In the genomic region with DNA sequence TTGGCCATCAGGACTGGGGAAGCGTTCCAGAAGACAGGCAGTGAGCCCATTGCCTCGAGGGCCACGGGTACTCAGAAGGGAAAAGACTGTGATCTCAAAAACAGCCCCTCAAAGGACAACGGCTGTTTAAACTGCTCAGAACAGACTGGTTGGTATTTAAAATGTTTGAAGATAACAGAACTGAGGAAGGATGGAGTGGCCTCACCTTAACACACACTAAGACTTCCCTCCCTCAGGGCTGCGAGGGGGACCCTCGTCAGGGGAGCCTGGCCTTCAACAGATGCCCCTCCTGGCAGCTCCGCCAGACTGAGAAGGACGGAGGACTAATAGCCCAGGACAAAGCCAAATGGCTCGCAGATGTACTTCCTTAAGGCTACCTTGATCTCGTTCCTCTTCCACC, we compare ENCODE assay signal across 19 cellular contexts. TPM values are rescaled to one million over a fixed set of nuclear protein-coding genes. Genes with fewer than 3 reads are reported as not detected.
DNase-seq lines count a peak whose midpoint lies in the region; FAIRE-seq and TF ChIP-seq lines count a peak whose summit lies in the region.
"Had no signal": no experiment of that assay in that cellular context is flagged by ENCODE, and none has a peak within 500 bp of the region (broad histone marks: within the 10 kb centered on the region; RNA-seq: fewer than 3 reads in every experiment).

No MANE protein-coding gene starts in this region.

- WGBS in prostate gland: 72% methylated on average over 10 of the region's 10 CpGs

- no peaks in the 10 kb centered on the region for H3K27me3 Mint-ChIP-seq in IgD-negative memory B cell
- H3K27me3 Mint-ChIP-seq: activated naive CD4-positive, alpha-beta T cell treated with anti-CD3 and anti-CD28 coated beads, Interleukin-2, amount 10 ng/mL, durations not matched to agents 7 days and 5 days had no signal

- no peak for TF ChIP-seq CTCF in coronary artery (IDR thresholded peaks at IDR 0.05)
- no peak for TF ChIP-seq CTCF in neutrophil (IDR thresholded peaks at IDR 0.05)
- TF ChIP-seq CTCF in prostate gland (IDR thresholded peaks at IDR 0.05): no peak
- no peak for TF ChIP-seq CTCF in D721Med (IDR thresholded peaks at IDR 0.05; ENCODE audit: insufficient read depth, missing control alignments)

- H3K4me2 ChIP-seq in BLaER1 treated with 17β-estradiol and CSF1 and Interleukin-3, amounts not matched to agents 10 nM and 100 nM: peak overlapping the region; percentile 86 to 100 (median 99)

- H3K9ac ChIP-seq in BLaER1 treated with 17β-estradiol and CSF1 and Interleukin-3, amounts not matched to agents 10 nM and 100 nM: peak overlapping the region in 6 of 11 experiments; percentile 11 to 89 (median 82); a peak in 8 of 22 replicates

- H3K27me3 ChIP-seq in BLaER1 treated with 17β-estradiol and CSF1 and Interleukin-3, amounts not matched to agents 10 nM and 100 nM: no peaks in the 10 kb centered on the region
- H3K27me3 ChIP-seq in neutrophil (no peaks in the 10 kb centered on the region), prostate gland (replicated peaks; ENCODE audit: insufficient read depth) (no peaks in the 10 kb centered on the region)
- H3K27me3 ChIP-seq: MG63, sigmoid colon had no signal

- peaks cover 2% of the 10 kb centered on the region for H3K36me3 Mint-ChIP-seq in IgD-negative memory B cell

- TF ChIP-seq POLR2A in prostate gland (IDR thresholded peaks at IDR 0.05): no peak

- H3K27ac Mint-ChIP-seq in IgD-negative memory B cell: peak overlapping the region in 1 of 3 donors; percentile 43
- H3K27ac Mint-ChIP-seq: mesothelial cell of epicardium had no signal

- H3K36me3 ChIP-seq in BLaER1 treated with 17β-estradiol and CSF1 and Interleukin-3, amounts not matched to agents 10 nM and 100 nM: peaks cover 0 to 36% (median 12%) of the 10 kb centered on the region in 11 experiments; a peak in 14 of 22 replicates
- H3K36me3 ChIP-seq in neutrophil (no peaks in the 10 kb centered on the region), prostate gland (no peaks in the 10 kb centered on the region)
- H3K36me3 ChIP-seq: MG63, sigmoid colon had no signal

- H4K20me1 ChIP-seq in BLaER1 treated with 17β-estradiol and CSF1 and Interleukin-3, amounts not matched to agents 10 nM and 100 nM: peaks cover 0 to 37% (median 8%) of the 10 kb centered on the region in 11 experiments; a peak in 10 of 22 replicates

- DNase-seq in coronary artery (ENCODE audit: low spot score) (no peak), prostate gland (ENCODE audit: low spot score) (no peak), COR-L47 (lab: John Stamatoyannopoulos, UW) (no peak), D721Med (ENCODE audit: insufficient read length, low spot score) (no peak)
- DNase-seq in activated effector memory CD4-positive, alpha-beta T cell treated with anti-CD3 and anti-CD28 coated beads, Interleukin-2, amount 50 U/mL, for 16 hours: no peak
- DNase-seq: activated naive CD4-positive, alpha-beta T cell treated with anti-CD3 and anti-CD28 coated beads, Interleukin-2, amount 10 ng/mL, durations not matched to agents 7 days and 5 days; Calu3; caudate nucleus; MG63; NCI-H1930; occipital lobe; sigmoid colon; substantia nigra had no signal

- intact Hi-C loops in prostate gland (cut with DNase I): loop anchor here (5.0 kb wide), 1 partner anchor 47 kb away; no protein-coding TSS in a partner anchor

- no peak for FAIRE-seq in D721Med (lab: Jason Lieb, UNC)
- FAIRE-seq: G401.6 had no signal

- peaks cover 44 to 57% (median 46%) of the 10 kb centered on the region in 3 donors for H3K4me1 Mint-ChIP-seq in IgD-negative memory B cell

- peak overlapping the region in 8 of 11 experiments; percentile 72 to 85 (median 80); a peak in 13 of 22 replicates for H3K27ac ChIP-seq in BLaER1 treated with 17β-estradiol and CSF1 and Interleukin-3, amounts not matched to agents 10 nM and 100 nM
- peak overlapping the region; percentile 65 to 86 for H3K27ac ChIP-seq in coronary artery
- peak overlapping the region; percentile 70 for H3K27ac ChIP-seq in neutrophil
- no peak overlapping the region for H3K27ac ChIP-seq in prostate gland

- H3K9me3 ChIP-seq in BLaER1 treated with 17β-estradiol and CSF1 and Interleukin-3, amounts not matched to agents 10 nM and 100 nM (replicated peaks in 1 of 11): no peaks in the 10 kb centered on the region
- H3K9me3 ChIP-seq in neutrophil (no peaks in the 10 kb centered on the region), prostate gland (no peaks in the 10 kb centered on the region)
- H3K9me3 ChIP-seq: MG63, sigmoid colon had no signal

- no peaks in the 10 kb centered on the region for H3K9me3 Mint-ChIP-seq in IgD-negative memory B cell
- H3K9me3 Mint-ChIP-seq: activated naive CD4-positive, alpha-beta T cell treated with anti-CD3 and anti-CD28 coated beads, Interleukin-2, amount 10 ng/mL, durations not matched to agents 7 days and 5 days; mesothelial cell of epicardium had no signal

- H3K4me3 Mint-ChIP-seq in IgD-negative memory B cell: peak overlapping the region in 3 of 4 donors; percentile 78 to 95 (median 93)
- H3K4me3 Mint-ChIP-seq: mesothelial cell of epicardium had no signal

- H3K4me1 ChIP-seq in BLaER1 treated with 17β-estradiol and CSF1 and Interleukin-3, amounts not matched to agents 10 nM and 100 nM: peaks cover 65 to 78% (median 70%) of the 10 kb centered on the region in 10 experiments
- H3K4me1 ChIP-seq in neutrophil (ENCODE audit: control insufficient read depth in 1 of 2, insufficient read depth in 1 of 2, low read depth in 1 of 2, low read length in 1 of 2) (peaks cover 58 to 65% of the 10 kb centered on the region in 2 experiments), prostate gland (replicated peaks) (peaks cover 8% of the 10 kb centered on the region)

- no peak overlapping the region for H3K4me3 ChIP-seq in BLaER1 treated with 17β-estradiol and CSF1 and Interleukin-3, amounts not matched to agents 10 nM and 100 nM
- H3K4me3 ChIP-seq in coronary artery (no peak overlapping the region), neutrophil (ENCODE audit: low read depth in 1 of 2, low read length in 1 of 2) (no peak overlapping the region), prostate gland (no peak overlapping the region)
- H3K4me3 ChIP-seq: MG63, sigmoid colon had no signal

RNA-seq across cellular contexts. Expression of gene STIMATE, which starts 2.6 kb away (rescaled TPM):
- polyA plus RNA-seq in IgD-negative memory B cell: 8.3 TPM
- 10 to 100 TPM in 1 of 2 donors, 1 to 10 TPM in 1; 7.2 to 20.5 TPM for total RNA-seq in prostate gland

RNA-seq across cellular contexts. Expression of gene MUSTN1, which starts 59.9 kb away (rescaled TPM):
- not detected for polyA plus RNA-seq in IgD-negative memory B cell
- total RNA-seq in prostate gland: 10 to 100 TPM; 10.5 to 14.4 TPM
- total RNA-seq: kidney epithelial cell, occipital lobe had no signal

Comparison
In these comparisons a context has a peak if more than half of its experiments do, and no peak if none do; other contexts are left out.
1. H3K27ac ChIP-seq: peak in BLaER1 treated with 17β-estradiol and CSF1 and Interleukin-3, amounts not matched to agents 10 nM and 100 nM (8 of 11), coronary artery (2 of 2) and neutrophil (single experiment); none in prostate gland (0 of 2).